In the genomic region with DNA sequence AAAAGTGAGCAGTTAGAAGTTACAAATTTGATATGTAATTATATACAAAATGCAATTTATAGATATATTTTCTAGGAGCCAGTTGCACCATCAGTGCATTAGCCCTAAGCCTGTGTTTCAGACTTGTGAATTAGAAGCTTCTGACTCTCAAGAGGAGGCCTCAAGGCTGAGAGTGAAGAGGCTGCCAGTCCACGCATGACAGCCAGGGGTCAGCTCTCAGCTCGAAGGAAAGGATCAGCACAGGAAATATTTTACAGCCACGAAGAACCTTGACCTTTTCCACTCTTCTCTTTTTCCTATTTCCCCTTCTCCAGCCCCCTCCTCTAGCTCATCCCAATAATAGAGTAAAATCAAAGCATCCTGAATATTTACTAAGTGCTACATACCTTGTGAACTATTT, we compare ENCODE assay signal across 1 cellular context.
TF ChIP-seq lines count a peak whose summit lies in the region.

No MANE protein-coding gene starts in this region.

TF ChIP-seq in SK-N-SH treated with all-trans-retinoic acid at 6 μM for 48 hours, 23 proteins besides CTCF, POLR2A, EP300 and RAD21 (continued from another document):
- no peak for TF ChIP-seq ZC3H10 (CRISPR knock-in tag; IDR thresholded peaks at IDR 0.05)
- TF ChIP-seq, protein P1, sequence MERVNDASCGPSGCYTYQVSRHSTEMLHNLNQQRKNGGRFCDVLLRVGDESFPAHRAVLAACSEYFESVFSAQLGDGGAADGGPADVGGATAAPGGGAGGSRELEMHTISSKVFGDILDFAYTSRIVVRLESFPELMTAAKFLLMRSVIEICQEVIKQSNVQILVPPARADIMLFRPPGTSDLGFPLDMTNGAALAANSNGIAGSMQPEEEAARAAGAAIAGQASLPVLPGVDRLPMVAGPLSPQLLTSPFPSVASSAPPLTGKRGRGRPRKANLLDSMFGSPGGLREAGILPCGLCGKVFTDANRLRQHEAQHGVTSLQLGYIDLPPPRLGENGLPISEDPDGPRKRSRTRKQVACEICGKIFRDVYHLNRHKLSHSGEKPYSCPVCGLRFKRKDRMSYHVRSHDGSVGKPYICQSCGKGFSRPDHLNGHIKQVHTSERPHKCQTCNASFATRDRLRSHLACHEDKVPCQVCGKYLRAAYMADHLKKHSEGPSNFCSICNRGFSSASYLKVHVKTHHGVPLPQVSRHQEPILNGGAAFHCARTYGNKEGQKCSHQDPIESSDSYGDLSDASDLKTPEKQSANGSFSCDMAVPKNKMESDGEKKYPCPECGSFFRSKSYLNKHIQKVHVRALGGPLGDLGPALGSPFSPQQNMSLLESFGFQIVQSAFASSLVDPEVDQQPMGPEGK (CRISPR knock-in tag; IDR thresholded peaks at IDR 0.05; ENCODE audit: borderline replicate concordance) = no peak
- TF ChIP-seq ARNTL (CRISPR knock-in tag; IDR thresholded peaks at IDR 0.05; ENCODE audit: borderline replicate concordance, low read depth) = no peak
- no peak for TF ChIP-seq GLIS3 (CRISPR knock-in tag; IDR thresholded peaks at IDR 0.05)
- TF ChIP-seq PPARA (CRISPR knock-in tag; IDR thresholded peaks at IDR 0.05; ENCODE audit: borderline replicate concordance) = no peak
- no peak for TF ChIP-seq RARB (CRISPR knock-in tag; IDR thresholded peaks at IDR 0.05)
